1 cellular context compared by ENCODE assay signal in the genomic region with DNA sequence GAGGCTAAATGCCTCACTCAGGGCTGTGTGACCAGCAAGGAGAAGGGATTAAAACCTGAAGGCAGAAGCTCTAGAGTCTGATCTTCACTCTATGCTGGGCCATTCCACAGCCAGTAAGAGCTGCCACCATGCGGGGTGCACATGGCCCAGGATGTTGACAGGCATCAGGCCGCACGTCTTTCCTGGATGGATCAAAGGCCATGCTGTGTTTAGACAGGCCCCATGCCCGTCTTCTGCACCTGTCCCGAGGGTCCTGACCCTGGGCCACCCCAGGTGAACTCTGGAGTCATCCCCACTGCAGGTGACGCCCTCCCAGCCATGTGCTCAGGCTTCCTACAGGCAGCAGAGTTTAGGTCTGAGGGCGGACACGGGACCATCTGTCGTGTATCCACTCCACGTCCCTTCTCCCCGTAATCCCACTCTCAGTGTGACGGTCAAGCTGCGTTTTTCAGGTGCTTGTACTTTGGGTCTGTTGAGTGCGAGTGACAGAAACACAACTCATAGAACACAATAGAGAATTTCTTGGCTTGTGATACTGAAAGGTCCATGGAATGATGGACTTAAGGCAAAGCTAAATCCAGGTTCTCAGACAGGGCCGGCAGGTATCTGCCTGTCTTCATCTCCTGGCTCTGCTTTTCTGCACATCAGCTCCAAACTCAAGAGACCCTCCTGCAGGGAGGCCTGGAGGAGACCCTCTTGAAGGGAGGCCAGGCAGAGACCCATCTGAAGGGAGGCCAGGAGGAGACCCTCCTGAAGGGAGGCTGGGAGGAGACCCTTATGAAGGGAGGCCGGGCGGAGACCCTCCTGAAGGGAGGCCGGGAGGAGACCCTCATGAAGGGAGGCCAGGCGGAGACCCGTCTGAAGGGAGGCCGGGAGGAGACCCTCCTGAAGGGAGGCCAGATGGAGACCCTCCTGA.
TF ChIP-seq lines count a peak whose summit lies in the region.

No MANE protein-coding gene starts in this region.

TF ChIP-seq in HepG2, 621 proteins besides CTCF, POLR2A, EP300 and RAD21 (continued from another document and continues in another):
- TF ChIP-seq ATRX (CRISPR knock-in tag; IDR thresholded peaks at IDR 0.05; ENCODE audit: borderline replicate concordance) (no peak), ZBTB1 (CRISPR knock-in tag; IDR thresholded peaks at IDR 0.05; ENCODE audit: borderline replicate concordance) (no peak), SAP130 (CRISPR knock-in tag; IDR thresholded peaks at IDR 0.05; ENCODE audit: low read depth) (peak; percentile 74), AGO1 (IDR thresholded peaks at IDR 0.05; ENCODE audit: low read depth, low read length, poor library complexity, severe bottlenecking) (no peak), FOXM1 (CRISPR knock-in tag; IDR thresholded peaks at IDR 0.05) (no peak), ZNF772 (CRISPR knock-in tag; IDR thresholded peaks at IDR 0.05) (no peak), NR2F2 (IDR thresholded peaks at IDR 0.05; ENCODE audit: borderline replicate concordance, low read depth) (no peak), RBAK (CRISPR knock-in tag; IDR thresholded peaks at IDR 0.05) (no peak), ZNF564 (CRISPR knock-in tag; IDR thresholded peaks at IDR 0.05) (no peak), ZNF550 (CRISPR knock-in tag; IDR thresholded peaks at IDR 0.05; ENCODE audit: borderline replicate concordance) (no peak), ZNF12 (CRISPR knock-in tag; IDR thresholded peaks at IDR 0.05) (no peak), FOXK2 (IDR thresholded peaks at IDR 0.05) (no peak), NAIF1 (CRISPR knock-in tag; IDR thresholded peaks at IDR 0.05; ENCODE audit: borderline replicate concordance) (no peak), ZNF569 (CRISPR knock-in tag; IDR thresholded peaks at IDR 0.05; ENCODE audit: borderline replicate concordance) (no peak), EZH2 (conservative IDR thresholded peaks at IDR 0.05; ENCODE audit: low read depth, low read length) (peak; percentile 89; the same call in 1 of the 2 replicates), HOXA9 (CRISPR knock-in tag; IDR thresholded peaks at IDR 0.05; ENCODE audit: borderline replicate concordance) (no peak), ZNF224 (CRISPR knock-in tag; IDR thresholded peaks at IDR 0.05) (no peak), GABPA (IDR thresholded peaks at IDR 0.05; ENCODE audit: low read depth, low read length) (no peak), GABPA (CRISPR knock-in tag; IDR thresholded peaks at IDR 0.05; ENCODE audit: low read depth) (no peak), KDM6A (CRISPR knock-in tag; IDR thresholded peaks at IDR 0.05; ENCODE audit: low read depth) (no peak), ZNF329 (CRISPR knock-in tag; IDR thresholded peaks at IDR 0.05; ENCODE audit: low read depth) (no peak), ZNF674 (CRISPR knock-in tag; IDR thresholded peaks at IDR 0.05; ENCODE audit: low read depth) (no peak), NBN (conservative IDR thresholded peaks at IDR 0.05) (no peak), ZNF747 (CRISPR knock-in tag; IDR thresholded peaks at IDR 0.05; ENCODE audit: borderline replicate concordance) (no peak), RORA (CRISPR knock-in tag; IDR thresholded peaks at IDR 0.05) (no peak), PITX1 (CRISPR knock-in tag; IDR thresholded peaks at IDR 0.05) (no peak; the same call in 1 of the 2 replicates), ZNF737 (CRISPR knock-in tag; IDR thresholded peaks at IDR 0.05; ENCODE audit: borderline replicate concordance) (no peak), MXD4 (CRISPR knock-in tag; IDR thresholded peaks at IDR 0.05) (0 out of 2 replicates have a peak, but pooled peaks have one; percentile 36), RFX3 (CRISPR knock-in tag; IDR thresholded peaks at IDR 0.05) (no peak), ZNF549 (CRISPR knock-in tag; IDR thresholded peaks at IDR 0.05) (no peak), ZNF598 (CRISPR knock-in tag; IDR thresholded peaks at IDR 0.05; ENCODE audit: borderline replicate concordance) (no peak), NCOA1 (CRISPR knock-in tag; IDR thresholded peaks at IDR 0.05) (no peak), RARG (CRISPR knock-in tag; IDR thresholded peaks at IDR 0.05; ENCODE audit: low read depth) (no peak), ZNF589 (CRISPR knock-in tag; conservative IDR thresholded peaks at IDR 0.05) (no peak), KDM5B (CRISPR knock-in tag; IDR thresholded peaks at IDR 0.05; ENCODE audit: borderline replicate concordance) (peak; percentile 37; the same call in 1 of the 2 replicates), HNF4A (CRISPR knock-in tag; IDR thresholded peaks at IDR 0.05) (0 out of 2 replicates have a peak, but pooled peaks have one; percentile 43), ZNF121 (CRISPR knock-in tag; IDR thresholded peaks at IDR 0.05) (no peak), SMARCE1 (IDR thresholded peaks at IDR 0.05; ENCODE audit: borderline replicate concordance) (no peak)
- TF ChIP-seq, protein P1, sequence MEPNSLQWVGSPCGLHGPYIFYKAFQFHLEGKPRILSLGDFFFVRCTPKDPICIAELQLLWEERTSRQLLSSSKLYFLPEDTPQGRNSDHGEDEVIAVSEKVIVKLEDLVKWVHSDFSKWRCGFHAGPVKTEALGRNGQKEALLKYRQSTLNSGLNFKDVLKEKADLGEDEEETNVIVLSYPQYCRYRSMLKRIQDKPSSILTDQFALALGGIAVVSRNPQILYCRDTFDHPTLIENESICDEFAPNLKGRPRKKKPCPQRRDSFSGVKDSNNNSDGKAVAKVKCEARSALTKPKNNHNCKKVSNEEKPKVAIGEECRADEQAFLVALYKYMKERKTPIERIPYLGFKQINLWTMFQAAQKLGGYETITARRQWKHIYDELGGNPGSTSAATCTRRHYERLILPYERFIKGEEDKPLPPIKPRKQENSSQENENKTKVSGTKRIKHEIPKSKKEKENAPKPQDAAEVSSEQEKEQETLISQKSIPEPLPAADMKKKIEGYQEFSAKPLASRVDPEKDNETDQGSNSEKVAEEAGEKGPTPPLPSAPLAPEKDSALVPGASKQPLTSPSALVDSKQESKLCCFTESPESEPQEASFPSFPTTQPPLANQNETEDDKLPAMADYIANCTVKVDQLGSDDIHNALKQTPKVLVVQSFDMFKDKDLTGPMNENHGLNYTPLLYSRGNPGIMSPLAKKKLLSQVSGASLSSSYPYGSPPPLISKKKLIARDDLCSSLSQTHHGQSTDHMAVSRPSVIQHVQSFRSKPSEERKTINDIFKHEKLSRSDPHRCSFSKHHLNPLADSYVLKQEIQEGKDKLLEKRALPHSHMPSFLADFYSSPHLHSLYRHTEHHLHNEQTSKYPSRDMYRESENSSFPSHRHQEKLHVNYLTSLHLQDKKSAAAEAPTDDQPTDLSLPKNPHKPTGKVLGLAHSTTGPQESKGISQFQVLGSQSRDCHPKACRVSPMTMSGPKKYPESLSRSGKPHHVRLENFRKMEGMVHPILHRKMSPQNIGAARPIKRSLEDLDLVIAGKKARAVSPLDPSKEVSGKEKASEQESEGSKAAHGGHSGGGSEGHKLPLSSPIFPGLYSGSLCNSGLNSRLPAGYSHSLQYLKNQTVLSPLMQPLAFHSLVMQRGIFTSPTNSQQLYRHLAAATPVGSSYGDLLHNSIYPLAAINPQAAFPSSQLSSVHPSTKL (CRISPR knock-in tag; IDR thresholded peaks at IDR 0.05), result peak; percentile 48
- TF ChIP-seq, protein P2, sequence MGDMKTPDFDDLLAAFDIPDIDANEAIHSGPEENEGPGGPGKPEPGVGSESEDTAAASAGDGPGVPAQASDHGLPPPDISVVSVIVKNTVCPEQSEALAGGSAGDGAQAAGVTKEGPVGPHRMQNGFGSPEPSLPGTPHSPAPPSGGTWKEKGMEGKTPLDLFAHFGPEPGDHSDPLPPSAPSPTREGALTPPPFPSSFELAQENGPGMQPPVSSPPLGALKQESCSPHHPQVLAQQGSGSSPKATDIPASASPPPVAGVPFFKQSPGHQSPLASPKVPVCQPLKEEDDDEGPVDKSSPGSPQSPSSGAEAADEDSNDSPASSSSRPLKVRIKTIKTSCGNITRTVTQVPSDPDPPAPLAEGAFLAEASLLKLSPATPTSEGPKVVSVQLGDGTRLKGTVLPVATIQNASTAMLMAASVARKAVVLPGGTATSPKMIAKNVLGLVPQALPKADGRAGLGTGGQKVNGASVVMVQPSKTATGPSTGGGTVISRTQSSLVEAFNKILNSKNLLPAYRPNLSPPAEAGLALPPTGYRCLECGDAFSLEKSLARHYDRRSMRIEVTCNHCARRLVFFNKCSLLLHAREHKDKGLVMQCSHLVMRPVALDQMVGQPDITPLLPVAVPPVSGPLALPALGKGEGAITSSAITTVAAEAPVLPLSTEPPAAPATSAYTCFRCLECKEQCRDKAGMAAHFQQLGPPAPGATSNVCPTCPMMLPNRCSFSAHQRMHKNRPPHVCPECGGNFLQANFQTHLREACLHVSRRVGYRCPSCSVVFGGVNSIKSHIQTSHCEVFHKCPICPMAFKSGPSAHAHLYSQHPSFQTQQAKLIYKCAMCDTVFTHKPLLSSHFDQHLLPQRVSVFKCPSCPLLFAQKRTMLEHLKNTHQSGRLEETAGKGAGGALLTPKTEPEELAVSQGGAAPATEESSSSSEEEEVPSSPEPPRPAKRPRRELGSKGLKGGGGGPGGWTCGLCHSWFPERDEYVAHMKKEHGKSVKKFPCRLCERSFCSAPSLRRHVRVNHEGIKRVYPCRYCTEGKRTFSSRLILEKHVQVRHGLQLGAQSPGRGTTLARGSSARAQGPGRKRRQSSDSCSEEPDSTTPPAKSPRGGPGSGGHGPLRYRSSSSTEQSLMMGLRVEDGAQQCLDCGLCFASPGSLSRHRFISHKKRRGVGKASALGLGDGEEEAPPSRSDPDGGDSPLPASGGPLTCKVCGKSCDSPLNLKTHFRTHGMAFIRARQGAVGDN (CRISPR knock-in tag; IDR thresholded peaks at IDR 0.05), result peak; percentile 80
- TF ChIP-seq, protein P3, sequence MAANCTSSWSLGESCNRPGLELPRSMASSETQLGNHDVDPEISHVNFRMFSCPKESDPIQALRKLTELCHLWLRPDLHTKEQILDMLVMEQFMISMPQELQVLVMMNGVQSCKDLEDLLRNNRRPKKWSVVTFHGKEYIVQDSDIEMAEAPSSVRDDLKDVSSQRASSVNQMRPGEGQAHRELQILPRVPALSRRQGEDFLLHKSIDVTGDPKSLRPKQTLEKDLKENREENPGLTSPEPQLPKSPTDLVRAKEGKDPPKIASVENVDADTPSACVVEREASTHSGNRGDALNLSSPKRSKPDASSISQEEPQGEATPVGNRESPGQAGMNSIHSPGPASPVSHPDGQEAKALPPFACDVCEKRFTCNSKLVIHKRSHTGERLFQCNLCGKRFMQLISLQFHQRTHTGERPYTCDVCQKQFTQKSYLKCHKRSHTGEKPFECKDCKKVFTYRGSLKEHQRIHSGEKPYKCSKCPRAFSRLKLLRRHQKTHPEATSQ (CRISPR knock-in tag; IDR thresholded peaks at IDR 0.05; ENCODE audit: borderline replicate concordance), result no peak
- TF ChIP-seq, protein P4, sequence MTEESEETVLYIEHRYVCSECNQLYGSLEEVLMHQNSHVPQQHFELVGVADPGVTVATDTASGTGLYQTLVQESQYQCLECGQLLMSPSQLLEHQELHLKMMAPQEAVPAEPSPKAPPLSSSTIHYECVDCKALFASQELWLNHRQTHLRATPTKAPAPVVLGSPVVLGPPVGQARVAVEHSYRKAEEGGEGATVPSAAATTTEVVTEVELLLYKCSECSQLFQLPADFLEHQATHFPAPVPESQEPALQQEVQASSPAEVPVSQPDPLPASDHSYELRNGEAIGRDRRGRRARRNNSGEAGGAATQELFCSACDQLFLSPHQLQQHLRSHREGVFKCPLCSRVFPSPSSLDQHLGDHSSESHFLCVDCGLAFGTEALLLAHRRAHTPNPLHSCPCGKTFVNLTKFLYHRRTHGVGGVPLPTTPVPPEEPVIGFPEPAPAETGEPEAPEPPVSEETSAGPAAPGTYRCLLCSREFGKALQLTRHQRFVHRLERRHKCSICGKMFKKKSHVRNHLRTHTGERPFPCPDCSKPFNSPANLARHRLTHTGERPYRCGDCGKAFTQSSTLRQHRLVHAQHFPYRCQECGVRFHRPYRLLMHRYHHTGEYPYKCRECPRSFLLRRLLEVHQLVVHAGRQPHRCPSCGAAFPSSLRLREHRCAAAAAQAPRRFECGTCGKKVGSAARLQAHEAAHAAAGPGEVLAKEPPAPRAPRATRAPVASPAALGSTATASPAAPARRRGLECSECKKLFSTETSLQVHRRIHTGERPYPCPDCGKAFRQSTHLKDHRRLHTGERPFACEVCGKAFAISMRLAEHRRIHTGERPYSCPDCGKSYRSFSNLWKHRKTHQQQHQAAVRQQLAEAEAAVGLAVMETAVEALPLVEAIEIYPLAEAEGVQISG (CRISPR knock-in tag; IDR thresholded peaks at IDR 0.05), result no peak
- TF ChIP-seq, protein P5, sequence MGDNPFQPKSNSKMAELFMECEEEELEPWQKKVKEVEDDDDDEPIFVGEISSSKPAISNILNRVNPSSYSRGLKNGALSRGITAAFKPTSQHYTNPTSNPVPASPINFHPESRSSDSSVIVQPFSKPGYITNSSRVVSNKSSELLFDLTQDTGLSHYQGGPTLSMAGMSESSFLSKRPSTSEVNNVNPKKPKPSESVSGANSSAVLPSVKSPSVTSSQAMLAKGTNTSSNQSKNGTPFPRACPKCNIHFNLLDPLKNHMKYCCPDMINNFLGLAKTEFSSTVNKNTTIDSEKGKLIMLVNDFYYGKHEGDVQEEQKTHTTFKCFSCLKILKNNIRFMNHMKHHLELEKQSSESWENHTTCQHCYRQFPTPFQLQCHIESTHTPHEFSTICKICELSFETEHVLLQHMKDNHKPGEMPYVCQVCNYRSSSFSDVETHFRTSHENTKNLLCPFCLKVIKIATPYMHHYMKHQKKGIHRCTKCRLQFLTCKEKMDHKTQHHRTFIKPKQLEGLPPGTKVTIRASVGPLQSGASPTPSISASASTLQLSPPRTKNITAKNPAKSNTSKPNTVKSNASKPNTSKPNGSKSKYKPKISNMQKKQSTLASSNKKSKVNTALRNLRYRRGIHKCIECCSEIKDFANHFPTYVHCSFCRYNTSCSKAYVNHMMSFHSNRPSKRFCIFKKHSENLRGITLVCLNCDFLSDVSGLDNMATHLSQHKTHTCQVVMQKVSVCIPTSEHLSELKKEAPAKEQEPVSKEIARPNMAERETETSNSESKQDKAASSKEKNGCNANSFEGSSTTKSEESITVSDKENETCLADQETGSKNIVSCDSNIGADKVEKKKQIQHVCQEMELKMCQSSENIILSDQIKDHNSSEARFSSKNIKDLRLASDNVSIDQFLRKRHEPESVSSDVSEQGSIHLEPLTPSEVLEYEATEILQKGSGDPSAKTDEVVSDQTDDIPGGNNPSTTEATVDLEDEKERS (CRISPR knock-in tag; IDR thresholded peaks at IDR 0.05), result no peak
- TF ChIP-seq, protein P6, sequence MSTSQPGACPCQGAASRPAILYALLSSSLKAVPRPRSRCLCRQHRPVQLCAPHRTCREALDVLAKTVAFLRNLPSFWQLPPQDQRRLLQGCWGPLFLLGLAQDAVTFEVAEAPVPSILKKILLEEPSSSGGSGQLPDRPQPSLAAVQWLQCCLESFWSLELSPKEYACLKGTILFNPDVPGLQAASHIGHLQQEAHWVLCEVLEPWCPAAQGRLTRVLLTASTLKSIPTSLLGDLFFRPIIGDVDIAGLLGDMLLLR (CRISPR knock-in tag; IDR thresholded peaks at IDR 0.05), result no peak
- TF ChIP-seq, protein P7, sequence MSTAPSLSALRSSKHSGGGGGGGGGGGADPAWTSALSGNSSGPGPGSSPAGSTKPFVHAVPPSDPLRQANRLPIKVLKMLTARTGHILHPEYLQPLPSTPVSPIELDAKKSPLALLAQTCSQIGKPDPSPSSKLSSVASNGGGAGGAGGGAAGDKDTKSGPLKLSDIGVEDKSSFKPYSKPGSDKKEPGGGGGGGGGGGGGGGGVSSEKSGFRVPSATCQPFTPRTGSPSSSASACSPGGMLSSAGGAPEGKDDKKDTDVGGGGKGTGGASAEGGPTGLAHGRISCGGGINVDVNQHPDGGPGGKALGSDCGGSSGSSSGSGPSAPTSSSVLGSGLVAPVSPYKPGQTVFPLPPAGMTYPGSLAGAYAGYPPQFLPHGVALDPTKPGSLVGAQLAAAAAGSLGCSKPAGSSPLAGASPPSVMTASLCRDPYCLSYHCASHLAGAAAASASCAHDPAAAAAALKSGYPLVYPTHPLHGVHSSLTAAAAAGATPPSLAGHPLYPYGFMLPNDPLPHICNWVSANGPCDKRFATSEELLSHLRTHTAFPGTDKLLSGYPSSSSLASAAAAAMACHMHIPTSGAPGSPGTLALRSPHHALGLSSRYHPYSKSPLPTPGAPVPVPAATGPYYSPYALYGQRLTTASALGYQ (CRISPR knock-in tag; IDR thresholded peaks at IDR 0.05), result no peak
